14 cellular contexts compared by ENCODE assay signal in the genomic region with DNA sequence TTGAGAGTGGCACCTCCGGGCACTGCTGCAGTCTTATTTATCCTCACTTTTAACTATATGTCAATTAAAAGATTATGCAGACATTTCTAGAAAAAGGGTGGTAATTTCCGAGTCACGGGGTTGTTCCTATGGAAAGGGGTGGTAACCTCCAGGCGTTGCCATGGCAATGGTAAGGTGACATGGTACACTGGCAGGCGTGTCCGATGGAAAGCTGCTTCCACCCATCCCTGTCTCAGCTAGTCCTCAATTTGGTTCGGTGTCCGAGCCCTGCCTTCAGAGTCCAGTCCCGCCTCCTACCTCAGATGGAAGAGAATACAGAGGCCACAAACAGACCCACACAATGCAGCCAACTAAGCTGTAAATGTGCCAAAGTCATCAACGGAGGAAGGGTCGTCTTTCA.
DNase-seq lines count a peak whose midpoint lies in the region; ATAC-seq lines count a peak whose summit lies in the region.
"Had no signal": no experiment of that assay in that cellular context is flagged by ENCODE, and none has a peak within 500 bp of the region (broad histone marks: within the 10 kb centered on the region; RNA-seq: fewer than 3 reads in every experiment).

No MANE protein-coding gene starts in this region.

- no peaks in the 10 kb centered on the region for H3K36me3 ChIP-seq in aorta (ENCODE audit: control insufficient read depth in 1 of 2, insufficient read depth in 2 of 2, low read length in 1 of 2)

- no peaks in the 10 kb centered on the region for H3K9me3 ChIP-seq in aorta (ENCODE audit: control insufficient read depth, low read length)
- H3K9me3 ChIP-seq: tibial artery had no signal

- peak overlapping the region; percentile 89 for H3K27ac Mint-ChIP-seq in activated naive CD8-positive, alpha-beta T cell
- peak overlapping the region; percentile 66 to 67 for H3K27ac Mint-ChIP-seq in natural killer cell treated with Interleukin-12 subunit alpha and Interleukin-12 subunit beta and Interleukin-15 and Interleukin-18, amount 100 ng/mL, for 72 hours
- H3K27ac Mint-ChIP-seq: activated CD4-positive, alpha-beta T cell treated with anti-CD3 and anti-CD28 coated beads, Interleukin-2, amount 10 ng/mL, durations not matched to agents 7 days and 5 days; T-helper 2 cell treated with Interferon-gamma antibody and Interleukin-4, amounts not matched to agents 5 μg/mL and 100 μg/mL, for 36 hours had no signal

- no peaks in the 10 kb centered on the region for H3K36me3 Mint-ChIP-seq in activated naive CD8-positive, alpha-beta T cell
- H3K36me3 Mint-ChIP-seq in natural killer cell treated with Interleukin-12 subunit alpha and Interleukin-12 subunit beta and Interleukin-15 and Interleukin-18, amount 100 ng/mL, for 72 hours, result no peaks in the 10 kb centered on the region

- WGBS in aorta, 2 donors, result 83% methylated on average over 11 of the region's 11 CpGs

- no peak overlapping the region for H3K4me3 ChIP-seq in aorta (ENCODE audit: low read length in 2 of 2)
- H3K4me3 ChIP-seq: tibial artery had no signal

- peak; percentile 55 for DNase-seq in COLO668 (lab: John Stamatoyannopoulos, UW; ENCODE audit: unreplicated experiment)
- peak; percentile 19 for DNase-seq in NCI-H187 treated with DMSO at 0.1 percent for 48 hours (lab: John Stamatoyannopoulos, UW)
- DNase-seq in natural killer cell treated with Interleukin-12 subunit alpha and Interleukin-12 subunit beta and Interleukin-15 and Interleukin-18, amount 100 ng/mL, for 72 hours (ENCODE audit: low spot score), result no peak
- DNase-seq in aorta, result no peak
- DNase-seq: activated CD4-positive, alpha-beta T cell treated with anti-CD3 and anti-CD28 coated beads, Interleukin-2, amount 10 ng/mL, durations not matched to agents 7 days and 5 days; activated T-cell treated with anti-CD3 and anti-CD28 coated beads, Interleukin-2, amount 50 U/mL, for 48 hours; GDM1; hippocampal formation; left colon; tibial artery had no signal

- H3K27me3 ChIP-seq in aorta (ENCODE audit: control insufficient read depth in 1 of 2, insufficient read depth in 2 of 2, low read length in 1 of 2), result no peaks in the 10 kb centered on the region
- H3K27me3 ChIP-seq: tibial artery had no signal

- no peaks in the 10 kb centered on the region for H3K4me1 ChIP-seq in aorta (ENCODE audit: control insufficient read depth in 1 of 2, insufficient read depth in 2 of 2, low read length in 2 of 2)
- H3K4me1 ChIP-seq: tibial artery had no signal

- intact Hi-C loops in aorta (cut with DNase I), result no loop called here

- no peaks in the 10 kb centered on the region for H3K9me3 Mint-ChIP-seq in activated naive CD8-positive, alpha-beta T cell (ENCODE audit: low read depth)
- H3K9me3 Mint-ChIP-seq in natural killer cell treated with Interleukin-12 subunit alpha and Interleukin-12 subunit beta and Interleukin-15 and Interleukin-18, amount 100 ng/mL, for 72 hours, result no peaks in the 10 kb centered on the region
- H3K9me3 Mint-ChIP-seq: activated CD4-positive, alpha-beta T cell treated with anti-CD3 and anti-CD28 coated beads, Interleukin-2, amount 10 ng/mL, durations not matched to agents 7 days and 5 days; T-helper 2 cell treated with Interferon-gamma antibody and Interleukin-4, amounts not matched to agents 5 μg/mL and 100 μg/mL, for 36 hours had no signal

- H3K27me3 Mint-ChIP-seq in activated naive CD8-positive, alpha-beta T cell, result no peaks in the 10 kb centered on the region
- no peaks in the 10 kb centered on the region for H3K27me3 Mint-ChIP-seq in natural killer cell treated with Interleukin-12 subunit alpha and Interleukin-12 subunit beta and Interleukin-15 and Interleukin-18, amount 100 ng/mL, for 72 hours
- H3K27me3 Mint-ChIP-seq: activated CD4-positive, alpha-beta T cell treated with anti-CD3 and anti-CD28 coated beads, Interleukin-2, amount 10 ng/mL, durations not matched to agents 7 days and 5 days had no signal

- H3K4me3 Mint-ChIP-seq in activated naive CD8-positive, alpha-beta T cell, result no peak overlapping the region
- no peak overlapping the region for H3K4me3 Mint-ChIP-seq in natural killer cell treated with Interleukin-12 subunit alpha and Interleukin-12 subunit beta and Interleukin-15 and Interleukin-18, amount 100 ng/mL, for 72 hours
- H3K4me3 Mint-ChIP-seq: activated CD4-positive, alpha-beta T cell treated with anti-CD3 and anti-CD28 coated beads, Interleukin-2, amount 10 ng/mL, durations not matched to agents 7 days and 5 days; T-helper 2 cell treated with Interferon-gamma antibody and Interleukin-4, amounts not matched to agents 5 μg/mL and 100 μg/mL, for 36 hours had no signal

- H3K4me1 Mint-ChIP-seq in activated naive CD8-positive, alpha-beta T cell (ENCODE audit: low read depth), result peaks cover 51% of the 10 kb centered on the region
- H3K4me1 Mint-ChIP-seq in natural killer cell treated with Interleukin-12 subunit alpha and Interleukin-12 subunit beta and Interleukin-15 and Interleukin-18, amount 100 ng/mL, for 72 hours (ENCODE audit: low read depth in 2 of 2), result peaks cover 49 to 58% of the 10 kb centered on the region in 2 donors

- no peak overlapping the region for H3K27ac ChIP-seq in aorta (ENCODE audit: low read depth in 1 of 2, low read length in 2 of 2)
- H3K27ac ChIP-seq: tibial artery had no signal

- no peak for ATAC-seq in natural killer cell treated with Interleukin-12 subunit alpha and Interleukin-12 subunit beta and Interleukin-15 and Interleukin-18, amount 100 ng/mL, for 72 hours
- ATAC-seq in aorta (ENCODE audit: low FRiP score), result no peak
- no peak for ATAC-seq in HG03135 (IDR thresholded peaks at IDR 0.05; ENCODE audit: unreplicated experiment)
- ATAC-seq in HG03460 (IDR thresholded peaks at IDR 0.05; ENCODE audit: unreplicated experiment), result no peak
- ATAC-seq: left colon had no signal

Comparison
In these comparisons a context has a peak if more than half of its experiments do, and no peak if none do; other contexts are left out.
1. DNase-seq: peak in COLO668 (single experiment) and NCI-H187 treated with DMSO at 0.1 percent for 48 hours (single experiment); none in natural killer cell treated with Interleukin-12 subunit alpha and Interleukin-12 subunit beta and Interleukin-15 and Interleukin-18, amount 100 ng/mL, for 72 hours (single experiment) and aorta (0 of 2).